10 cellular contexts compared by ENCODE assay signal in genomic region chr12:120539303-120539702, GRCh38. TPM values are rescaled to one million over a fixed set of nuclear protein-coding genes. Genes with fewer than 3 reads are reported as not detected.
DNase-seq lines count a peak whose midpoint lies in the region; ATAC-seq, FAIRE-seq and TF ChIP-seq lines count a peak whose summit lies in the region.
"Had no signal": no experiment of that assay in that cellular context is flagged by ENCODE, and none has a peak within 500 bp of the region (broad histone marks: within the 10 kb centered on the region; RNA-seq: fewer than 3 reads in every experiment).

No MANE protein-coding gene starts in this region.

- H3K4me3 ChIP-seq in mammary epithelial cell (replicated peaks in 1 of 3; ENCODE audit: insufficient read depth in 1 of 3, low read depth in 2 of 3, low read length in 3 of 3) (no peak overlapping the region), lung (no peak overlapping the region)

- BruUV-seq in mammary epithelial cell (replicated peaks; lab: Mats Ljungman, UMichigan), result no TSS peak

- CTCF ChIA-PET in mammary epithelial cell (lab: Charles Lee; ENCODE audit: low non-redundant PET), result interaction anchor here (0.6 kb wide), 1 partner anchor 109 kb away, joined by 4 read pairs; no protein-coding TSS in a partner anchor

- peaks cover 100% of the 10 kb centered on the region for H3K79me2 ChIP-seq in mammary epithelial cell (ENCODE audit: insufficient read depth, low read length)

- no peak overlapping the region for H3K9ac ChIP-seq in mammary epithelial cell (ENCODE audit: insufficient read depth, low read length)

- 86% methylated on average over 1 of the region's 1 CpG for WGBS in mammary epithelial cell (ENCODE audit: low coverage, missing lambda C conversion rate)
- 54 to 62% methylated on average over 1 of the region's 1 CpG for WGBS in lung, 2 donors

- in situ Hi-C loops in ACHN (cut with HindIII; ENCODE audit: low pct_ligation_motif_present, low pct_unique_long_range_greater_than_20kb, low sequenced_read_pairs), result no loop called here
- in situ Hi-C loops in mammary epithelial cell (cut with MboI; ENCODE audit: low sequenced_read_pairs in 2 of 2), result no loop called here

- H3K9me3 ChIP-seq in mammary epithelial cell (replicated peaks; ENCODE audit: insufficient read depth, low read length) (no peaks in the 10 kb centered on the region), lung (ENCODE audit: control insufficient read depth in 2 of 2, insufficient read depth in 1 of 2, low read length in 1 of 2) (no peaks in the 10 kb centered on the region)

- H3K4me1 ChIP-seq in mammary epithelial cell (ENCODE audit: insufficient read depth, low read length), result peaks cover 45% of the 10 kb centered on the region
- peaks cover 17 to 48% of the 10 kb centered on the region in 2 donors for H3K4me1 ChIP-seq in lung (ENCODE audit: control insufficient read depth in 2 of 2, insufficient read depth in 2 of 2, low read length in 2 of 2)

- H2AFZ ChIP-seq in mammary epithelial cell (ENCODE audit: low read depth, low read length), result no peak overlapping the region

- H3K36me3 ChIP-seq in mammary epithelial cell (ENCODE audit: insufficient read depth, low read length), result no peaks in the 10 kb centered on the region
- peaks cover 0 to 5% of the 10 kb centered on the region in 2 donors for H3K36me3 ChIP-seq in lung (ENCODE audit: control insufficient read depth in 2 of 2, insufficient read depth in 2 of 2, low read length in 2 of 2)

- peak overlapping the region; percentile 58 for H3K27ac ChIP-seq in mammary epithelial cell (ENCODE audit: insufficient read depth, low read depth, low read length)
- H3K27ac ChIP-seq in lung (ENCODE audit: low read depth in 1 of 2, low read length in 1 of 2), result peak overlapping the region; percentile 26 to 89

- peak overlapping the region; percentile 66 for H3K4me2 ChIP-seq in mammary epithelial cell (ENCODE audit: insufficient read depth, low read depth, low read length)

- intact Hi-C loops in mammary epithelial cell (cut with micrococcal nuclease), result loop anchor here (2.0 to 10.0 kb wide), 2 partner anchors 71 to 185 kb away; partner anchors contain the start of gene SRSF9

- dilution Hi-C loops in mammary epithelial cell (cut with HindIII; ENCODE audit: low sequenced_read_pairs), result loop anchor here (5.0 kb wide), 2 partner anchors 42 to 43 kb away; partner anchors contain the start of genes DYNLL1 and POP5

- H3K27me3 ChIP-seq in mammary epithelial cell (ENCODE audit: insufficient read depth, low read length), result no peaks in the 10 kb centered on the region
- H3K27me3 ChIP-seq in lung (ENCODE audit: control insufficient read depth, insufficient read depth), result no peaks in the 10 kb centered on the region

- DNase-seq in ACHN (peak; percentile 25), M059J (ENCODE audit: low read depth) (peak; percentile 56), mammary epithelial cell (peak; percentile 51), lung (ENCODE audit: low spot score) (no peak), NCI-H748 treated with DMSO at 0.1 percent for 48 hours (lab: John Stamatoyannopoulos, UW) (no peak), germinal center (ENCODE audit: low spot score) (no peak), D721Med (ENCODE audit: insufficient read length, low spot score) (no peak)
- DNase-seq: NCI-H82 had no signal

- TF ChIP-seq CTCF in mammary epithelial cell (conservative IDR thresholded peaks at IDR 0.05 in 1 of 2, IDR thresholded peaks at IDR 0.05 in 1 of 2; ENCODE audit: extremely low read depth in 1 of 2, insufficient read depth in 1 of 2, low read depth in 1 of 2, low read length in 2 of 2) (no peak), lung (IDR thresholded peaks at IDR 0.05; ENCODE audit: control extremely low read depth, extremely low read depth) (no peak), D721Med (IDR thresholded peaks at IDR 0.05; ENCODE audit: insufficient read depth, missing control alignments) (no peak)

- no peak for FAIRE-seq in D721Med (lab: Jason Lieb, UNC)
- FAIRE-seq: G401.6 had no signal

- H4K20me1 ChIP-seq in mammary epithelial cell (ENCODE audit: insufficient read depth, low read length), result peaks cover 3% of the 10 kb centered on the region

- ATAC-seq in lung (ENCODE audit: insufficient read depth, low FRiP score) (no peak), HG03457 (IDR thresholded peaks at IDR 0.05; ENCODE audit: unreplicated experiment) (no peak)

RNA-seq across cellular contexts. Expression of gene RNF10, which starts 5.1 kb away (rescaled TPM):
- 94.1 and 135 TPM in 2 replicates for total RNA-seq in M059J (2014; rRNA removed; shearing (Covaris generic))
- total RNA-seq in mammary epithelial cell (100 to 1,000 TPM; 104 to 152 TPM), lung (100 to 1,000 TPM; 150 to 207 TPM)
- polyA plus RNA-seq in mammary epithelial cell (111 TPM), lung (100 to 1,000 TPM; 112 to 199 TPM)
- 262 TPM for polyA minus RNA-seq in mammary epithelial cell

RNA-seq across cellular contexts. Expression of gene COQ5, which starts 10.3 kb away (rescaled TPM):
- 34.4 and 39.3 TPM in 2 replicates for total RNA-seq in M059J (2014; rRNA removed; shearing (Covaris generic))
- total RNA-seq in mammary epithelial cell (10 to 100 TPM; 12.0 to 21.1 TPM), lung (10 to 100 TPM; 25.1 to 28.4 TPM)
- polyA plus RNA-seq in mammary epithelial cell (22.6 TPM), lung (10 to 100 TPM; 21.1 to 23.7 TPM)
- polyA minus RNA-seq in mammary epithelial cell, result 79.6 TPM

RNA-seq across cellular contexts. Expression of gene POP5, which starts 41.9 kb away (rescaled TPM):
- total RNA-seq in M059J (2014; rRNA removed; shearing (Covaris generic)), result 66.2 and 83.0 TPM in 2 replicates
- total RNA-seq in mammary epithelial cell, result 10 to 100 TPM; 19.3 to 35.6 TPM
- 82.6 TPM for polyA plus RNA-seq in mammary epithelial cell
- 16.3 TPM for polyA minus RNA-seq in mammary epithelial cell
- total RNA-seq in lung, result 10 to 100 TPM; 22.1 to 42.0 TPM
- 10 to 100 TPM; 36.6 to 62.1 TPM for polyA plus RNA-seq in lung

RNA-seq across cellular contexts. Expression of gene DYNLL1, which starts 43.4 kb away (rescaled TPM):
- total RNA-seq in M059J (2014; rRNA removed; shearing (Covaris generic)), result 529 and 605 TPM in 2 replicates
- total RNA-seq in mammary epithelial cell (100 to 1,000 TPM; 210 to 390 TPM), lung (100 to 1,000 TPM; 210 to 308 TPM)
- polyA plus RNA-seq in mammary epithelial cell (723 TPM), lung (100 to 1,000 TPM; 328 to 360 TPM)
- polyA minus RNA-seq in mammary epithelial cell, result 177 TPM

Comparison
In these comparisons a context has a peak if more than half of its experiments do, and no peak if none do; other contexts are left out.
1. DNase-seq: peak in ACHN (single experiment), M059J (single experiment) and mammary epithelial cell (single experiment); none in lung (single experiment), NCI-H748 treated with DMSO at 0.1 percent for 48 hours (single experiment), germinal center (single experiment) and D721Med (single experiment).